Comparison of ENCODE assay signal across 14 cellular contexts in the genomic region with DNA sequence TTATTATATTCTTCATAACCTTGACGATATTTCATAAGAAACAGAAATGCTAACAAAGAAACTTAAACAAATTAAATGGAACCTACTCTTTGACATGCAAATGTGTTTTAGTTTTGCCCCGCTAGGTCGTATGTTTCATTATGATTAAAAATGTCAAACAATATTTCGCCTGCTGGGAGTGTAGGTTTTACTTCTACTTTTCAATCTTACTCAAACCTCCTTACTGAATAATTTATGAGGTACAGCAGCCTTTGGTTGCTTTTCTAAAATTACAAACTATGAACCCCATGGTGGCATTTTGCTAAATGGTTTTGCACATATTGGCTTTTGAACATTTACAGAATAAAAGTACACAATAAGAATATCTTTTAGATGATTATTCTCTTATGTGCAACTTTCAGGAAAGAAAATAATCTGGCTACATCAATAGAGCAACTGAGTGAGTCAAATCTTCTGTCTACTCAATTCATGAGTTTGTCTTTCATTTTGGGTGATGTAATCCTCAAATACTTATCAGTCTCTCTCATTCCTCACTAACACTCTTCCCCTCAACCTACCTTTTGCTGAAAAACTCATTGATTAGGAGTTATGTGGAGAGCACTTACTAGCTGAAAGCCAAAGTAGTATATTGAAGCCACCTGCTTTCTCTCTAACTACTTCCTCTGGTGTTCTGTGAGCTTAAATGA.
DNase-seq lines count a peak whose midpoint lies in the region; ATAC-seq and TF ChIP-seq lines count a peak whose summit lies in the region.
"Had no signal": no experiment of that assay in that cellular context is flagged by ENCODE, and none has a peak within 500 bp of the region (broad histone marks: within the 10 kb centered on the region; RNA-seq: fewer than 3 reads in every experiment).

No MANE protein-coding gene starts in this region.

- no peaks in the 10 kb centered on the region for H3K4me1 Mint-ChIP-seq in activated T-helper 17 cell treated with anti-CD3 and anti-CD28 coated beads, Interleukin-2, amount 50 U/mL, for 72 hours

- in situ Hi-C loops in GM13976 (cut with MboI; ENCODE audit: low sequenced_read_pairs, unreplicated experiment) = no loop called here

- ATAC-seq in GM19395 (IDR thresholded peaks at IDR 0.05; ENCODE audit: unreplicated experiment) (peak; percentile 95), HG02642 (IDR thresholded peaks at IDR 0.05; ENCODE audit: poor library complexity, unreplicated experiment) (peak; percentile 93), HG03342 (IDR thresholded peaks at IDR 0.05; ENCODE audit: unreplicated experiment) (peak; percentile 91)
- no peak for ATAC-seq in activated T-helper 17 cell treated with anti-CD3 and anti-CD28 coated beads, Interleukin-2, amount 50 U/mL, for 72 hours (replicated peaks)
- ATAC-seq: pancreas had no signal

- H3K4me3 Mint-ChIP-seq in activated T-helper 17 cell treated with anti-CD3 and anti-CD28 coated beads, Interleukin-2, amount 50 U/mL, for 72 hours = no peak overlapping the region
- H3K4me3 Mint-ChIP-seq: memory B cell had no signal

- H3K36me3 Mint-ChIP-seq in activated T-helper 17 cell treated with anti-CD3 and anti-CD28 coated beads, Interleukin-2, amount 50 U/mL, for 72 hours (ENCODE audit: low read depth) = no peaks in the 10 kb centered on the region
- H3K36me3 Mint-ChIP-seq: memory B cell had no signal

- H3K9me3 Mint-ChIP-seq in activated T-helper 17 cell treated with anti-CD3 and anti-CD28 coated beads, Interleukin-2, amount 50 U/mL, for 72 hours = peaks cover 11% of the 10 kb centered on the region
- H3K9me3 Mint-ChIP-seq: memory B cell had no signal

- no peak for TF ChIP-seq CTCF in GM13976 (IDR thresholded peaks at IDR 0.05; ENCODE audit: borderline replicate concordance, control extremely low read depth, extremely low read depth, insufficient read depth, missing control alignments)

- H3K27ac Mint-ChIP-seq in activated T-helper 17 cell treated with anti-CD3 and anti-CD28 coated beads, Interleukin-2, amount 50 U/mL, for 72 hours = no peak overlapping the region
- H3K27ac Mint-ChIP-seq: memory B cell had no signal

- peak; percentile 8 for DNase-seq in GM13976 (ENCODE audit: low spot score)
- DNase-seq in amygdala (lab: John Stamatoyannopoulos, UW) = no peak
- DNase-seq in D341Med (ENCODE audit: low spot score) = no peak
- no peak for DNase-seq in stimulated activated CD4-positive, alpha-beta T cell treated with anti-CD3 and anti-CD28 coated beads, Interleukin-2, amount 100 ng/mL, for 48 hours
- DNase-seq: activated naive CD4-positive, alpha-beta T cell; DND-41; hypothalamus; pancreas; stimulated activated CD4-positive, alpha-beta T cell treated with anti-CD3 and anti-CD28 coated beads, Interleukin-1b, Interleukin-23, amount 100 ng/mL, for 48 hours had no signal

- no peaks in the 10 kb centered on the region for H3K27me3 Mint-ChIP-seq in activated T-helper 17 cell treated with anti-CD3 and anti-CD28 coated beads, Interleukin-2, amount 50 U/mL, for 72 hours
- H3K27me3 Mint-ChIP-seq: memory B cell had no signal
